Comparison of ENCODE assay signal across 14 cellular contexts in the genomic region with DNA sequence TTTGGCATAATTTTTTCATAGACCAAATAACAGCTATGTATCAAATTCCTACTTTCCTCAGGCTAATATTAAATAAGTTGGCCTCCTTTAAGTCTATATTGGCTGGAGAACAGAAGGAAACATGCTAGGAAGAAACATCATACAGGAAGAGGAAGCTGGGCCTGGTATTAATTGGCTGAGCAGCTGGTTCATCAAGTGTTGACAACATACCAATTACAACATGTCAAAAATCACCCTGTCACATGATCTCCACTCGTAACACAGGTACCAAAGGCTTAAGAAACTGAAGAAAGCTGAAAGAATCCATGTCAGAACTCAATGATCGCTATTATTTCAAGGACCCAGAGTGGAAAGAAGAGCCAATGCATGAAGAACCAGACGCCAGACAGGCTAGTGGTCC. TPM values are rescaled to one million over a fixed set of nuclear protein-coding genes. Genes with fewer than 3 reads are reported as not detected.
DNase-seq lines count a peak whose midpoint lies in the region; ATAC-seq and TF ChIP-seq lines count a peak whose summit lies in the region.
"Had no signal": no experiment of that assay in that cellular context is flagged by ENCODE, and none has a peak within 500 bp of the region (broad histone marks: within the 10 kb centered on the region; RNA-seq: fewer than 3 reads in every experiment).

No MANE protein-coding gene starts in this region.

- H3K27ac Mint-ChIP-seq in chondrocyte (ENCODE audit: unreplicated experiment): peak overlapping the region; percentile 33
- H3K27ac Mint-ChIP-seq: natural killer cell treated with Interleukin-12 subunit alpha and Interleukin-12 subunit beta and Interleukin-15 and Interleukin-18, amount 100 ng/mL, for 72 hours had no signal

- in situ Hi-C loops in GM13977 (cut with MboI; ENCODE audit: low pct_unique_long_range_greater_than_20kb, low sequenced_read_pairs, unreplicated experiment): loop anchor here (25.0 kb wide), 1 partner anchor 194 kb away; no protein-coding TSS in a partner anchor

- no peaks in the 10 kb centered on the region for H3K36me3 Mint-ChIP-seq in chondrocyte (ENCODE audit: low read depth)
- H3K36me3 Mint-ChIP-seq: natural killer cell treated with Interleukin-12 subunit alpha and Interleukin-12 subunit beta and Interleukin-15 and Interleukin-18, amount 100 ng/mL, for 72 hours had no signal

- peaks cover 53% of the 10 kb centered on the region for H3K4me1 Mint-ChIP-seq in chondrocyte (ENCODE audit: low read depth)

- no peak overlapping the region for H3K9ac ChIP-seq in HUES48 (ENCODE audit: low read depth, low read length)

- no peaks in the 10 kb centered on the region for H3K9me3 Mint-ChIP-seq in chondrocyte (ENCODE audit: low read depth)

- peaks cover 61% of the 10 kb centered on the region for H3K4me1 ChIP-seq in HUES48 (ENCODE audit: control insufficient read depth, insufficient read depth, low read length)

- H3K4me3 Mint-ChIP-seq in chondrocyte (ENCODE audit: unreplicated experiment): no peak overlapping the region
- H3K4me3 Mint-ChIP-seq: natural killer cell treated with Interleukin-12 subunit alpha and Interleukin-12 subunit beta and Interleukin-15 and Interleukin-18, amount 100 ng/mL, for 72 hours had no signal

- H3K4me3 ChIP-seq in HUES48 (ENCODE audit: low read depth, low read length): no peak overlapping the region
- H3K4me3 ChIP-seq: adrenal gland had no signal

- no peak for ATAC-seq in GM19351 (IDR thresholded peaks at IDR 0.05; ENCODE audit: unreplicated experiment)
- ATAC-seq: natural killer cell treated with Interleukin-12 subunit alpha and Interleukin-12 subunit beta and Interleukin-15 and Interleukin-18, amount 100 ng/mL, for 72 hours had no signal

- TF ChIP-seq CTCF in chondrocyte (IDR thresholded peaks at IDR 0.05) (no peak), GM13977 (IDR thresholded peaks at IDR 0.05; ENCODE audit: extremely low read depth, insufficient read depth, missing control alignments) (no peak)

- no peaks in the 10 kb centered on the region for H3K27me3 ChIP-seq in HUES48 (ENCODE audit: control insufficient read depth, insufficient read depth, low read length)
- H3K27me3 ChIP-seq: adrenal gland had no signal

- no peaks in the 10 kb centered on the region for H3K9me3 ChIP-seq in HUES48 (ENCODE audit: control insufficient read depth, insufficient read depth, low read length)
- H3K9me3 ChIP-seq: adrenal gland had no signal

- no peaks in the 10 kb centered on the region for H3K36me3 ChIP-seq in HUES48 (ENCODE audit: control insufficient read depth, insufficient read depth, low read length)
- H3K36me3 ChIP-seq: adrenal gland had no signal

- H3K27me3 Mint-ChIP-seq in chondrocyte (ENCODE audit: low read depth): no peaks in the 10 kb centered on the region
- H3K27me3 Mint-ChIP-seq: natural killer cell treated with Interleukin-12 subunit alpha and Interleukin-12 subunit beta and Interleukin-15 and Interleukin-18, amount 100 ng/mL, for 72 hours had no signal

- peak in 2 of 3 experiments; percentile 29 to 76 for DNase-seq in NCI-H1417 (lab: John Stamatoyannopoulos, UW)
- DNase-seq in NCI-H1417 treated with DMSO at 0.1 percent for 48 hours (lab: John Stamatoyannopoulos, UW): no peak
- no peak for DNase-seq in chondrocyte (ENCODE audit: low spot score)
- peak; percentile 17 for DNase-seq in midbrain (lab: John Stamatoyannopoulos, UW)
- DNase-seq in GM13977 (ENCODE audit: low spot score): no peak
- DNase-seq in kidney glomerular epithelial cell (lab: John Stamatoyannopoulos, UW): no peak
- DNase-seq: activated CD4-positive, CD25-positive, alpha-beta regulatory T cell treated with anti-CD3 and anti-CD28 coated beads, Interleukin-2, amount 50 U/mL, for 72 hours; adrenal gland; NCI-H1930; NK-92 treated with Interleukin-12 subunit alpha and Interleukin-12 subunit beta, amount 100 ng/mL, for 24 hours; T-helper 2 cell had no signal

- H3K27ac ChIP-seq in HUES48 (ENCODE audit: low read depth, low read length): peak overlapping the region; percentile 1
- H3K27ac ChIP-seq: adrenal gland had no signal

RNA-seq across cellular contexts. Expression of gene WDFY3, which starts 10.5 kb away (rescaled TPM):
- total RNA-seq in chondrocyte: 59.5 to 80.1 TPM (median 61.9 TPM) in 3 replicates

Comparison
In these comparisons a context has a peak if more than half of its experiments do, and no peak if none do; other contexts are left out.
1. DNase-seq: peak in NCI-H1417 (2 of 3) and midbrain (single experiment); none in NCI-H1417 treated with DMSO at 0.1 percent for 48 hours (single experiment), chondrocyte (single experiment), GM13977 (single experiment) and kidney glomerular epithelial cell (single experiment).